In the genomic region with DNA sequence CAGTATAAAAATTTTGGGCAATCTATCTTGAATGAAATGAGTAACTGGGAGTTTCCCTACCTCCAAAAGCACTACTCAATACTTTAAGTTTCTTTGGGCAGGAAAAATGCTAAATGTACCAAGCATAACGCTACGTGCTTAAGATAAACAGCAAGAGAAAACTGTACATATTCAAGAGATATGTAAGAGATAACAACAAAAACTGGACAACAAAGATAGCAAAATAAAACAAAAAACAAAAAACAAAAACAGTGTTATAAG, we compare ENCODE assay signal across 19 cellular contexts. TPM values are rescaled to one million over a fixed set of nuclear protein-coding genes. Genes with fewer than 3 reads are reported as not detected.
DNase-seq lines count a peak whose midpoint lies in the region; ATAC-seq, FAIRE-seq and TF ChIP-seq lines count a peak whose summit lies in the region.
"Had no signal": no experiment of that assay in that cellular context is flagged by ENCODE, and none has a peak within 500 bp of the region (broad histone marks: within the 10 kb centered on the region; RNA-seq: fewer than 3 reads in every experiment).

No MANE protein-coding gene starts in this region.

- intact Hi-C loops in CD8-positive, alpha-beta T cell (cut with DNase I, micrococcal nuclease): no loop called here
- intact Hi-C loops in activated CD4-positive, alpha-beta memory T cell treated with anti-CD3 and anti-CD28 coated beads for 36 hours (cut with micrococcal nuclease): loop anchor here (2.0 kb wide), 1 partner anchor 17 kb away; no protein-coding TSS in a partner anchor
- intact Hi-C loops in naive thymus-derived CD4-positive, alpha-beta T cell (cut with micrococcal nuclease): no loop called here
- intact Hi-C loops in psoas muscle (cut with DNase I) (no loop called here), HepG2 (cut with micrococcal nuclease; ENCODE audit: unreplicated experiment) (no loop called here)

- no peak overlapping the region for H3K9ac ChIP-seq in HepG2 (ENCODE audit: insufficient read depth, low read depth, low read length)
- H3K9ac ChIP-seq: KMS-11 had no signal

- CTCF ChIA-PET in CD8-positive, alpha-beta T cell (lab: Charles Lee): interaction anchor here (1.0 to 1.2 kb wide), 3 partner anchors 17 to 32 kb away, joined by 3 to 4 read pairs (median 3); a partner anchor contains a TSS
- CTCF ChIA-PET in activated CD4-positive, alpha-beta memory T cell treated with anti-CD3 and anti-CD28 coated beads for 36 hours (lab: Charles Lee): interaction anchor here (0.6 to 1.7 kb wide), 2 partner anchors 10 to 27 kb away, joined by 3 read pairs; no protein-coding TSS in a partner anchor
- CTCF ChIA-PET in naive thymus-derived CD4-positive, alpha-beta T cell (lab: Charles Lee): interaction anchor here (0.7 kb wide), 1 partner anchor 460 kb away, joined by 3 read pairs; no protein-coding TSS in a partner anchor
- CTCF ChIA-PET in HepG2 (lab: Yijun Ruan, JAX; ENCODE audit: low intra/inter-chr PET ratio, low total read pairs): no interaction called here

- no peak for TF ChIP-seq EP300 in HepG2 (IDR thresholded peaks at IDR 0.05; ENCODE audit: low read depth in 2 of 2, low read length in 2 of 2)
- no peak for TF ChIP-seq EP300 in HepG2 (CRISPR knock-in tag; IDR thresholded peaks at IDR 0.05; ENCODE audit: borderline replicate concordance)

- peak overlapping the region; percentile 87 for H3K27ac Mint-ChIP-seq in activated T-cell treated with anti-CD3 and anti-CD28 coated beads, Interleukin-2, amount 50 U/mL, for 24 hours
- H3K27ac Mint-ChIP-seq in CD8-positive, alpha-beta T cell: peak overlapping the region; percentile 32
- H3K27ac Mint-ChIP-seq in activated CD4-positive, alpha-beta memory T cell treated with anti-CD3 and anti-CD28 coated beads for 36 hours: peak overlapping the region; percentile 78
- H3K27ac Mint-ChIP-seq in naive thymus-derived CD4-positive, alpha-beta T cell: peak overlapping the region in 4 of 9 donors; percentile 13 to 74 (median 38)

- no peak overlapping the region for H3K4me2 ChIP-seq in HepG2 (ENCODE audit: low read depth, low read length)
- H3K4me2 ChIP-seq: KMS-11 had no signal

- TF ChIP-seq CTCF in CD8-positive, alpha-beta T cell (IDR thresholded peaks at IDR 0.05): no peak
- TF ChIP-seq CTCF in foreskin keratinocyte (conservative IDR thresholded peaks at IDR 0.05) (no peak), psoas muscle (IDR thresholded peaks at IDR 0.05) (no peak), HepG2 (CRISPR knock-in tag; IDR thresholded peaks at IDR 0.05) (no peak)

- TF ChIP-seq POLR2A in HepG2 (IDR thresholded peaks at IDR 0.05; ENCODE audit: insufficient read depth in 1 of 2, low read depth in 2 of 2, low read length in 2 of 2): no peak

- H3K36me3 Mint-ChIP-seq in activated T-cell treated with anti-CD3 and anti-CD28 coated beads, Interleukin-2, amount 50 U/mL, for 24 hours (ENCODE audit: low read depth): peaks cover 99% of the 10 kb centered on the region
- H3K36me3 Mint-ChIP-seq in CD8-positive, alpha-beta T cell: peaks cover 83% of the 10 kb centered on the region
- peaks cover 55% of the 10 kb centered on the region for H3K36me3 Mint-ChIP-seq in activated CD4-positive, alpha-beta memory T cell treated with anti-CD3 and anti-CD28 coated beads for 36 hours
- H3K36me3 Mint-ChIP-seq in naive thymus-derived CD4-positive, alpha-beta T cell: peaks cover 10 to 50% (median 30%) of the 10 kb centered on the region in 5 donors

- H3K9me3 ChIP-seq in CD8-positive, alpha-beta T cell (ENCODE audit: low read length): no peaks in the 10 kb centered on the region
- H3K9me3 ChIP-seq in naive thymus-derived CD4-positive, alpha-beta T cell (ENCODE audit: control insufficient read depth in 2 of 3, low read length in 3 of 3): no peaks in the 10 kb centered on the region
- H3K9me3 ChIP-seq in psoas muscle (no peaks in the 10 kb centered on the region), HepG2 (ENCODE audit: low read length) (no peaks in the 10 kb centered on the region)

- no peak overlapping the region for H2AFZ ChIP-seq in HepG2 (ENCODE audit: low read length)

- no peaks in the 10 kb centered on the region for H3K27me3 Mint-ChIP-seq in activated T-cell treated with anti-CD3 and anti-CD28 coated beads, Interleukin-2, amount 50 U/mL, for 24 hours
- no peaks in the 10 kb centered on the region for H3K27me3 Mint-ChIP-seq in CD8-positive, alpha-beta T cell (ENCODE audit: low read depth)
- no peaks in the 10 kb centered on the region for H3K27me3 Mint-ChIP-seq in activated CD4-positive, alpha-beta memory T cell treated with anti-CD3 and anti-CD28 coated beads for 36 hours
- no peaks in the 10 kb centered on the region for H3K27me3 Mint-ChIP-seq in naive thymus-derived CD4-positive, alpha-beta T cell

- POLR2A ChIA-PET in CD8-positive, alpha-beta T cell (lab: Charles Lee): interaction anchor here (0.7 to 5.3 kb wide), 2 partner anchors 18 to 42 kb away, joined by 3 to 39 read pairs; a partner anchor contains a TSS
- POLR2A ChIA-PET in activated CD4-positive, alpha-beta memory T cell treated with anti-CD3 and anti-CD28 coated beads for 36 hours (lab: Charles Lee): no interaction called here
- POLR2A ChIA-PET in naive thymus-derived CD4-positive, alpha-beta T cell (lab: Charles Lee): interaction anchor here (0.8 to 1.8 kb wide), 4 partner anchors 20 to 881 kb away, joined by 3 to 5 read pairs (median 3); a partner anchor contains a TSS
- POLR2A ChIA-PET in HepG2 (lab: Yijun Ruan, JAX): no interaction called here

- 0 out of 2 replicates have a peak, but pooled peaks cover 4% of the 10 kb centered on the region for H4K20me1 ChIP-seq in HepG2 (ENCODE audit: insufficient read depth, low read length)

- H3K4me1 ChIP-seq in CD8-positive, alpha-beta T cell (ENCODE audit: insufficient read depth, low read length): no peaks in the 10 kb centered on the region
- peaks cover 10% of the 10 kb centered on the region for H3K4me1 ChIP-seq in foreskin keratinocyte
- H3K4me1 ChIP-seq in naive thymus-derived CD4-positive, alpha-beta T cell (ENCODE audit: control insufficient read depth in 2 of 2, insufficient read depth in 2 of 2, low read length in 2 of 2): peaks cover 2 to 12% of the 10 kb centered on the region in 2 donors
- H3K4me1 ChIP-seq in psoas muscle: peaks cover 11% of the 10 kb centered on the region
- H3K4me1 ChIP-seq in HepG2 (ENCODE audit: insufficient read depth, low read length): peaks cover 16% of the 10 kb centered on the region

- BruUV-seq in HepG2 (replicated peaks; lab: Mats Ljungman, UMichigan): no TSS peak

- no peaks in the 10 kb centered on the region for H3K9me3 Mint-ChIP-seq in activated T-cell treated with anti-CD3 and anti-CD28 coated beads, Interleukin-2, amount 50 U/mL, for 24 hours
- no peaks in the 10 kb centered on the region for H3K9me3 Mint-ChIP-seq in CD8-positive, alpha-beta T cell
- H3K9me3 Mint-ChIP-seq in activated CD4-positive, alpha-beta memory T cell treated with anti-CD3 and anti-CD28 coated beads for 36 hours: no peaks in the 10 kb centered on the region
- no peaks in the 10 kb centered on the region for H3K9me3 Mint-ChIP-seq in naive thymus-derived CD4-positive, alpha-beta T cell

- in situ Hi-C loops in HepG2 (cut with HindIII; ENCODE audit: extremely low pct_ligation_motif_present, low pct_unique_long_range_greater_than_20kb): no loop called here

- 90 to 95% (median 93%) methylated on average over 2 of the region's 2 CpGs for WGBS in psoas muscle, 3 donors
- 97% methylated on average over 2 of the region's 2 CpGs for WGBS in HepG2 (ENCODE audit: low lambda C conversion rate)

- H3K4me3 ChIP-seq in CD8-positive, alpha-beta T cell (ENCODE audit: low read depth, low read length): no peak overlapping the region
- no peak overlapping the region for H3K4me3 ChIP-seq in naive thymus-derived CD4-positive, alpha-beta T cell (ENCODE audit: low read length)
- no peak overlapping the region for H3K4me3 ChIP-seq in psoas muscle
- H3K4me3 ChIP-seq in HepG2 (replicated peaks in 1 of 3; ENCODE audit: insufficient read depth in 1 of 3, low read depth in 2 of 3, low read length in 3 of 3): no peak overlapping the region

- no peak overlapping the region for H3K27ac ChIP-seq in CD8-positive, alpha-beta T cell (ENCODE audit: low read depth, low read length)
- peak overlapping the region; percentile 3 for H3K27ac ChIP-seq in foreskin keratinocyte
- H3K27ac ChIP-seq in naive thymus-derived CD4-positive, alpha-beta T cell (ENCODE audit: low read depth, low read length): no peak overlapping the region
- H3K27ac ChIP-seq in psoas muscle: no peak overlapping the region
- H3K27ac ChIP-seq in HepG2 (ENCODE audit: extremely low read length, insufficient read depth, low read length): no peak overlapping the region
- H3K27ac ChIP-seq: KMS-11 had no signal

- H3K79me2 ChIP-seq in HepG2 (ENCODE audit: insufficient read depth, low read length): peaks cover 34% of the 10 kb centered on the region

- H3K36me3 ChIP-seq in CD8-positive, alpha-beta T cell (ENCODE audit: insufficient read depth, low read length): peaks cover 50% of the 10 kb centered on the region
- H3K36me3 ChIP-seq in naive thymus-derived CD4-positive, alpha-beta T cell (ENCODE audit: control insufficient read depth in 2 of 3, insufficient read depth in 3 of 3, low read length in 3 of 3): peaks cover 20 to 85% (median 63%) of the 10 kb centered on the region in 3 experiments
- H3K36me3 ChIP-seq in psoas muscle (ENCODE audit: insufficient read depth in 1 of 2, low read depth in 1 of 2): peaks cover 4 to 100% of the 10 kb centered on the region in 2 donors
- peaks cover 26 to 77% of the 10 kb centered on the region in 2 experiments for H3K36me3 ChIP-seq in HepG2 (replicated peaks in 1 of 2; ENCODE audit: control insufficient read depth in 1 of 2, insufficient read depth in 2 of 2, low read length in 2 of 2)

- ATAC-seq in CD8-positive, alpha-beta T cell: no peak
- no peak for ATAC-seq in foreskin keratinocyte
- no peak for ATAC-seq in naive thymus-derived CD4-positive, alpha-beta T cell
- ATAC-seq in psoas muscle: no peak
- ATAC-seq in HepG2: no peak
- ATAC-seq: Right ventricle myocardium inferior had no signal

- peaks cover 63% of the 10 kb centered on the region for H3K4me1 Mint-ChIP-seq in activated T-cell treated with anti-CD3 and anti-CD28 coated beads, Interleukin-2, amount 50 U/mL, for 24 hours (ENCODE audit: low read depth)
- H3K4me1 Mint-ChIP-seq in CD8-positive, alpha-beta T cell (ENCODE audit: low read depth): peaks cover 27% of the 10 kb centered on the region
- peaks cover 46% of the 10 kb centered on the region for H3K4me1 Mint-ChIP-seq in activated CD4-positive, alpha-beta memory T cell treated with anti-CD3 and anti-CD28 coated beads for 36 hours (ENCODE audit: low read depth)
- peaks cover 17 to 30% (median 24%) of the 10 kb centered on the region in 7 donors for H3K4me1 Mint-ChIP-seq in naive thymus-derived CD4-positive, alpha-beta T cell

- no peak for TF ChIP-seq RAD21 in HepG2 (CRISPR knock-in tag; IDR thresholded peaks at IDR 0.05)

- no peak overlapping the region for H3K4me3 Mint-ChIP-seq in activated T-cell treated with anti-CD3 and anti-CD28 coated beads, Interleukin-2, amount 50 U/mL, for 24 hours
- no peak overlapping the region for H3K4me3 Mint-ChIP-seq in CD8-positive, alpha-beta T cell
- no peak overlapping the region for H3K4me3 Mint-ChIP-seq in activated CD4-positive, alpha-beta memory T cell treated with anti-CD3 and anti-CD28 coated beads for 36 hours
- no peak overlapping the region for H3K4me3 Mint-ChIP-seq in naive thymus-derived CD4-positive, alpha-beta T cell

- no peak for DNase-seq in activated T-cell treated with anti-CD3 and anti-CD28 coated beads, Interleukin-2, amount 50 U/mL, for 24 hours
- DNase-seq in activated T-cell treated with anti-CD3 and anti-CD28 coated beads for 4 hours (no peak), foreskin keratinocyte (no peak), psoas muscle (no peak), HepG2 (ENCODE audit: low spot score) (no peak)
- no peak for DNase-seq in CD8-positive, alpha-beta T cell
- no peak for DNase-seq in activated CD4-positive, alpha-beta memory T cell treated with anti-CD3 and anti-CD28 coated beads for 36 hours
- DNase-seq in naive thymus-derived CD4-positive, alpha-beta T cell: no peak
- DNase-seq: AML-193, DMS79 treated with DMSO at 0.1 percent for 48 hours, GF-D8, NCI-H1092, NCI-H1694, NCI-H2107, NCI-H345 had no signal

- FAIRE-seq in HepG2 (lab: Jason Lieb, UNC): no peak
- FAIRE-seq: D721Med, GM19239 had no signal

- no peaks in the 10 kb centered on the region for H3K27me3 ChIP-seq in CD8-positive, alpha-beta T cell (ENCODE audit: insufficient read depth, low read length)
- H3K27me3 ChIP-seq in foreskin keratinocyte (no peaks in the 10 kb centered on the region), psoas muscle (ENCODE audit: insufficient read depth in 3 of 3, low read length in 2 of 3) (no peaks in the 10 kb centered on the region), HepG2 (ENCODE audit: control insufficient read depth in 1 of 2, insufficient read depth in 2 of 2, low read length in 2 of 2) (no peaks in the 10 kb centered on the region)
- H3K27me3 ChIP-seq in naive thymus-derived CD4-positive, alpha-beta T cell (ENCODE audit: control insufficient read depth in 2 of 2, insufficient read depth in 2 of 2, low read length in 2 of 2): no peaks in the 10 kb centered on the region

RNA-seq across cellular contexts. Expression of a gene that starts 20.0 kb away (rescaled TPM):
- 100 to 1,000 TPM; 148 to 154 TPM for total RNA-seq in CD8-positive, alpha-beta T cell
- 100 to 1,000 TPM; 355 to 356 TPM for total RNA-seq in activated CD4-positive, alpha-beta memory T cell treated with anti-CD3 and anti-CD28 coated beads for 36 hours
- 263 and 298 TPM in 2 replicates for total RNA-seq in foreskin keratinocyte
- polyA plus RNA-seq in foreskin keratinocyte: 265 and 316 TPM in 2 replicates
- 100 to 1,000 TPM; 111 to 229 (median 153) TPM for total RNA-seq in naive thymus-derived CD4-positive, alpha-beta T cell
- 100 to 1,000 TPM; 221 to 289 TPM for polyA plus RNA-seq in naive thymus-derived CD4-positive, alpha-beta T cell
- total RNA-seq in psoas muscle: 100 to 1,000 TPM; 118 to 192 (median 148) TPM
- polyA plus RNA-seq in psoas muscle: 100 to 1,000 TPM; 141 to 253 (median 165) TPM
- 159 and 290 TPM in 2 replicates for total RNA-seq in HepG2 (2016; rRNA removed; fragmentation: Illumina TruSeq; extraction: Trizol)
- total RNA-seq in HepG2 (2016; cell fraction: cytosol; rRNA removed; fragmentation: Illumina TruSeq; extraction: Trizol; ENCODE audit: low read depth): 36.7 and 44.1 TPM in 2 replicates
- 170 and 269 TPM in 2 replicates for total RNA-seq in HepG2 (2016; cell fraction: insoluble cytoplasmic fraction; rRNA removed; fragmentation: Illumina TruSeq; extraction: Trizol)
- 155 and 168 TPM in 2 replicates for total RNA-seq in HepG2 (2016; cell fraction: membrane; rRNA removed; fragmentation: Illumina TruSeq; extraction: Trizol)
- 118 and 124 TPM in 2 replicates for total RNA-seq in HepG2 (2016; cell fraction: nucleus; rRNA removed; fragmentation: Illumina TruSeq; extraction: Trizol)
- 43.7 and 54.4 TPM in 2 replicates for polyA plus RNA-seq in HepG2 (2011; rRNA removed)
- 23.9 and 37.8 TPM in 2 replicates for polyA plus RNA-seq in HepG2 (2011; cell fraction: cytosol; rRNA removed)
- 16.1 and 21.1 TPM in 2 replicates for polyA plus RNA-seq in HepG2 (2011; cell fraction: nucleus; rRNA removed)
- polyA plus RNA-seq in HepG2 (2012): 244 and 265 TPM in 2 replicates
- 58.0 and 58.7 TPM in 2 replicates for polyA plus RNA-seq in HepG2 (2016; cell fraction: cytosol; fragmentation: Illumina TruSeq; extraction: Trizol; ENCODE audit: low read depth)
- polyA plus RNA-seq in HepG2 (2016; cell fraction: insoluble cytoplasmic fraction; fragmentation: Illumina TruSeq; extraction: Trizol; ENCODE audit: low read depth): 452 and 465 TPM in 2 replicates
- 140 and 145 TPM in 2 replicates for polyA plus RNA-seq in HepG2 (2016; cell fraction: membrane; fragmentation: Illumina TruSeq; extraction: Trizol; ENCODE audit: low read depth)
- polyA plus RNA-seq in HepG2 (2016; cell fraction: nucleus; fragmentation: Illumina TruSeq; extraction: Trizol; ENCODE audit: insufficient read depth, low read depth): 228 and 240 TPM in 2 replicates
- polyA minus RNA-seq in HepG2 (2011; rRNA and poly(A)+ RNA removed; ENCODE audit: low replicate concordance): 15.3 and 29.9 TPM in 2 replicates
- 57.2 and 64.6 TPM in 2 replicates for polyA minus RNA-seq in HepG2 (2011; cell fraction: cytosol; rRNA and poly(A)+ RNA removed)
- polyA minus RNA-seq in HepG2 (2011; cell fraction: nucleus; rRNA and poly(A)+ RNA removed): 23.0 and 29.1 TPM in 2 replicates

RNA-seq across cellular contexts. Expression of a gene that starts 22.3 kb away (rescaled TPM):
- 100 to 1,000 TPM; 417 to 429 TPM for total RNA-seq in CD8-positive, alpha-beta T cell
- 100 to 1,000 TPM; 709 to 722 TPM for total RNA-seq in activated CD4-positive, alpha-beta memory T cell treated with anti-CD3 and anti-CD28 coated beads for 36 hours
- 657 and 723 TPM in 2 replicates for total RNA-seq in foreskin keratinocyte
- 574 and 700 TPM in 2 replicates for polyA plus RNA-seq in foreskin keratinocyte
- total RNA-seq in naive thymus-derived CD4-positive, alpha-beta T cell: 100 to 1,000 TPM; 217 to 476 (median 267) TPM
- polyA plus RNA-seq in naive thymus-derived CD4-positive, alpha-beta T cell: 100 to 1,000 TPM; 658 to 688 TPM
- 1,000 to 10,000 TPM; 1,044 to 2,377 (median 1,300) TPM for total RNA-seq in psoas muscle
- 1,000 to 10,000 TPM; 1,196 to 2,759 (median 1,470) TPM for polyA plus RNA-seq in psoas muscle
- total RNA-seq in HepG2 (2016; rRNA removed; fragmentation: Illumina TruSeq; extraction: Trizol): 1,051 and 1,399 TPM in 2 replicates
- total RNA-seq in HepG2 (2016; cell fraction: cytosol; rRNA removed; fragmentation: Illumina TruSeq; extraction: Trizol; ENCODE audit: low read depth): 224 and 228 TPM in 2 replicates
- total RNA-seq in HepG2 (2016; cell fraction: insoluble cytoplasmic fraction; rRNA removed; fragmentation: Illumina TruSeq; extraction: Trizol): 1,021 and 1,411 TPM in 2 replicates
- total RNA-seq in HepG2 (2016; cell fraction: membrane; rRNA removed; fragmentation: Illumina TruSeq; extraction: Trizol): 344 and 367 TPM in 2 replicates
- 359 and 382 TPM in 2 replicates for total RNA-seq in HepG2 (2016; cell fraction: nucleus; rRNA removed; fragmentation: Illumina TruSeq; extraction: Trizol)
- polyA plus RNA-seq in HepG2 (2011; rRNA removed): 985 and 1,180 TPM in 2 replicates
- 961 and 1,057 TPM in 2 replicates for polyA plus RNA-seq in HepG2 (2011; cell fraction: cytosol; rRNA removed)
- polyA plus RNA-seq in HepG2 (2011; cell fraction: nucleus; rRNA removed): 521 and 614 TPM in 2 replicates
- polyA plus RNA-seq in HepG2 (2012): 690 and 871 TPM in 2 replicates
- 156 and 174 TPM in 2 replicates for polyA plus RNA-seq in HepG2 (2016; cell fraction: cytosol; fragmentation: Illumina TruSeq; extraction: Trizol; ENCODE audit: low read depth)
- polyA plus RNA-seq in HepG2 (2016; cell fraction: insoluble cytoplasmic fraction; fragmentation: Illumina TruSeq; extraction: Trizol; ENCODE audit: low read depth): 1,081 and 1,136 TPM in 2 replicates
- 252 and 280 TPM in 2 replicates for polyA plus RNA-seq in HepG2 (2016; cell fraction: membrane; fragmentation: Illumina TruSeq; extraction: Trizol; ENCODE audit: low read depth)
- 530 and 544 TPM in 2 replicates for polyA plus RNA-seq in HepG2 (2016; cell fraction: nucleus; fragmentation: Illumina TruSeq; extraction: Trizol; ENCODE audit: insufficient read depth, low read depth)
- 2,113 and 3,228 TPM in 2 replicates for polyA minus RNA-seq in HepG2 (2011; rRNA and poly(A)+ RNA removed; ENCODE audit: low replicate concordance)
- polyA minus RNA-seq in HepG2 (2011; cell fraction: cytosol; rRNA and poly(A)+ RNA removed): 569 and 591 TPM in 2 replicates
- polyA minus RNA-seq in HepG2 (2011; cell fraction: nucleus; rRNA and poly(A)+ RNA removed): 160 and 202 TPM in 2 replicates

RNA-seq across cellular contexts. Expression of a gene that starts 38.0 kb away (rescaled TPM):
- 100 to 1,000 TPM; 197 to 198 TPM for total RNA-seq in CD8-positive, alpha-beta T cell
- 100 to 1,000 TPM in 1 of 2 experiments, 10 to 100 TPM in 1; 90.7 to 111 TPM for total RNA-seq in activated CD4-positive, alpha-beta memory T cell treated with anti-CD3 and anti-CD28 coated beads for 36 hours
- 55.6 and 59.3 TPM in 2 replicates for total RNA-seq in foreskin keratinocyte
- 10.6 and 13.4 TPM in 2 replicates for polyA plus RNA-seq in foreskin keratinocyte
- 100 to 1,000 TPM; 127 to 230 (median 191) TPM for total RNA-seq in naive thymus-derived CD4-positive, alpha-beta T cell
- 10 to 100 TPM; 24.8 to 45.1 TPM for polyA plus RNA-seq in naive thymus-derived CD4-positive, alpha-beta T cell
- total RNA-seq in psoas muscle: 10 to 100 TPM; 41.0 to 53.8 (median 47.7) TPM
- 10 to 100 TPM; 10.0 to 39.4 (median 25.5) TPM for polyA plus RNA-seq in psoas muscle
- total RNA-seq in HepG2 (2016; rRNA removed; fragmentation: Illumina TruSeq; extraction: Trizol): 21.8 and 25.5 TPM in 2 replicates
- total RNA-seq in HepG2 (2016; cell fraction: cytosol; rRNA removed; fragmentation: Illumina TruSeq; extraction: Trizol; ENCODE audit: low read depth): 7.5 and 9.3 TPM in 2 replicates
- 19.6 and 20.3 TPM in 2 replicates for total RNA-seq in HepG2 (2016; cell fraction: insoluble cytoplasmic fraction; rRNA removed; fragmentation: Illumina TruSeq; extraction: Trizol)
- 10.4 and 11.5 TPM in 2 replicates for total RNA-seq in HepG2 (2016; cell fraction: membrane; rRNA removed; fragmentation: Illumina TruSeq; extraction: Trizol)
- 26.9 and 27.3 TPM in 2 replicates for total RNA-seq in HepG2 (2016; cell fraction: nucleus; rRNA removed; fragmentation: Illumina TruSeq; extraction: Trizol)
- polyA plus RNA-seq in HepG2 (2011; rRNA removed): 63.5 and 73.5 TPM in 2 replicates
- polyA plus RNA-seq in HepG2 (2011; cell fraction: cytosol; rRNA removed): 26.0 and 27.6 TPM in 2 replicates
- 119 and 134 TPM in 2 replicates for polyA plus RNA-seq in HepG2 (2011; cell fraction: nucleus; rRNA removed)
- polyA plus RNA-seq in HepG2 (2012): 46.0 and 50.1 TPM in 2 replicates
- 0.96 and 1.7 TPM in 2 replicates for polyA plus RNA-seq in HepG2 (2016; cell fraction: cytosol; fragmentation: Illumina TruSeq; extraction: Trizol; ENCODE audit: low read depth)
- polyA plus RNA-seq in HepG2 (2016; cell fraction: insoluble cytoplasmic fraction; fragmentation: Illumina TruSeq; extraction: Trizol; ENCODE audit: low read depth): 18.5 and 25.0 TPM in 2 replicates
- polyA plus RNA-seq in HepG2 (2016; cell fraction: membrane; fragmentation: Illumina TruSeq; extraction: Trizol; ENCODE audit: low read depth): 4.6 and 4.7 TPM in 2 replicates
- polyA plus RNA-seq in HepG2 (2016; cell fraction: nucleus; fragmentation: Illumina TruSeq; extraction: Trizol; ENCODE audit: insufficient read depth, low read depth): 52.0 and 52.8 TPM in 2 replicates
- polyA minus RNA-seq in HepG2 (2011; rRNA and poly(A)+ RNA removed; ENCODE audit: low replicate concordance): 99.4 and 117 TPM in 2 replicates
- 47.0 and 52.8 TPM in 2 replicates for polyA minus RNA-seq in HepG2 (2011; cell fraction: cytosol; rRNA and poly(A)+ RNA removed)
- polyA minus RNA-seq in HepG2 (2011; cell fraction: nucleus; rRNA and poly(A)+ RNA removed): 86.6 and 108 TPM in 2 replicates

RNA-seq across cellular contexts. Expression of a gene that starts 57.0 kb away (rescaled TPM):
- 1,000 to 10,000 TPM; 1,373 to 1,407 TPM for total RNA-seq in CD8-positive, alpha-beta T cell
- total RNA-seq in activated CD4-positive, alpha-beta memory T cell treated with anti-CD3 and anti-CD28 coated beads for 36 hours: 1,000 to 10,000 TPM; 1,098 to 1,103 TPM
- total RNA-seq in foreskin keratinocyte (1,105 and 1,204 TPM in 2 replicates), psoas muscle (100 to 1,000 TPM; 434 to 719 (median 530) TPM), HepG2 (2016; rRNA removed; fragmentation: Illumina TruSeq; extraction: Trizol) (1,700 and 2,295 TPM in 2 replicates)
- polyA plus RNA-seq in foreskin keratinocyte (1,271 and 1,425 TPM in 2 replicates), psoas muscle (1,000 to 10,000 TPM in 1 of 3 donors, 100 to 1,000 TPM in 2; 483 to 1,147 (median 489) TPM), HepG2 (2011; rRNA removed) (688 and 799 TPM in 2 replicates)
- total RNA-seq in naive thymus-derived CD4-positive, alpha-beta T cell: 1,000 to 10,000 TPM in 4 of 5 experiments, 100 to 1,000 TPM in 1; 834 to 1,486 (median 1,355) TPM
- 1,000 to 10,000 TPM; 1,440 to 1,626 TPM for polyA plus RNA-seq in naive thymus-derived CD4-positive, alpha-beta T cell
- 1,346 and 1,631 TPM in 2 replicates for total RNA-seq in HepG2 (2016; cell fraction: cytosol; rRNA removed; fragmentation: Illumina TruSeq; extraction: Trizol; ENCODE audit: low read depth)
- 1,693 and 2,342 TPM in 2 replicates for total RNA-seq in HepG2 (2016; cell fraction: insoluble cytoplasmic fraction; rRNA removed; fragmentation: Illumina TruSeq; extraction: Trizol)
- 2,301 and 2,703 TPM in 2 replicates for total RNA-seq in HepG2 (2016; cell fraction: membrane; rRNA removed; fragmentation: Illumina TruSeq; extraction: Trizol)
- total RNA-seq in HepG2 (2016; cell fraction: nucleus; rRNA removed; fragmentation: Illumina TruSeq; extraction: Trizol): 536 and 558 TPM in 2 replicates
- 537 and 762 TPM in 2 replicates for polyA plus RNA-seq in HepG2 (2011; cell fraction: cytosol; rRNA removed)
- 98.1 and 131 TPM in 2 replicates for polyA plus RNA-seq in HepG2 (2011; cell fraction: nucleus; rRNA removed)
- 1,697 and 1,960 TPM in 2 replicates for polyA plus RNA-seq in HepG2 (2012)
- 1,551 and 1,609 TPM in 2 replicates for polyA plus RNA-seq in HepG2 (2016; cell fraction: cytosol; fragmentation: Illumina TruSeq; extraction: Trizol; ENCODE audit: low read depth)
- polyA plus RNA-seq in HepG2 (2016; cell fraction: insoluble cytoplasmic fraction; fragmentation: Illumina TruSeq; extraction: Trizol; ENCODE audit: low read depth): 1,930 and 2,097 TPM in 2 replicates
- polyA plus RNA-seq in HepG2 (2016; cell fraction: membrane; fragmentation: Illumina TruSeq; extraction: Trizol; ENCODE audit: low read depth): 2,028 and 2,269 TPM in 2 replicates
- 833 and 868 TPM in 2 replicates for polyA plus RNA-seq in HepG2 (2016; cell fraction: nucleus; fragmentation: Illumina TruSeq; extraction: Trizol; ENCODE audit: insufficient read depth, low read depth)
- polyA minus RNA-seq in HepG2 (2011; rRNA and poly(A)+ RNA removed; ENCODE audit: low replicate concordance): 250 and 557 TPM in 2 replicates
- polyA minus RNA-seq in HepG2 (2011; cell fraction: cytosol; rRNA and poly(A)+ RNA removed): 139 and 145 TPM in 2 replicates
- 70.6 and 115 TPM in 2 replicates for polyA minus RNA-seq in HepG2 (2011; cell fraction: nucleus; rRNA and poly(A)+ RNA removed)

Comparison
In these comparisons a context has a peak if more than half of its experiments do, and no peak if none do; other contexts are left out.
1. POLR2A ChIA-PET loops: an anchor here in CD8-positive, alpha-beta T cell (0.7 to 5.3 kb wide) and naive thymus-derived CD4-positive, alpha-beta T cell (0.8 to 1.8 kb wide); none called in activated CD4-positive, alpha-beta memory T cell treated with anti-CD3 and anti-CD28 coated beads for 36 hours and HepG2.